Comparison of ENCODE assay signal across 9 cellular contexts in genomic region chr2:27353762-27354596, GRCh38. TPM values are rescaled to one million over a fixed set of nuclear protein-coding genes. Genes with fewer than 3 reads are reported as not detected.
A peak's percentile ranks its signal among the peaks of the same experiment; 100 is the strongest.
DNase-seq lines count a peak whose midpoint lies in the region; ATAC-seq, FAIRE-seq and TF ChIP-seq lines count a peak whose summit lies in the region.
"Had no signal": no experiment of that assay in that cellular context is flagged by ENCODE, and none has a peak within 500 bp of the region (broad histone marks: within the 10 kb centered on the region; RNA-seq: fewer than 3 reads in every experiment).

No MANE protein-coding gene starts in this region.

- no peaks in the 10 kb centered on the region for H3K27me3 ChIP-seq in MG63
- H3K27me3 ChIP-seq in K562 (ENCODE audit: control insufficient read depth in 2 of 2, insufficient read depth in 2 of 2, low read length in 2 of 2), result no peaks in the 10 kb centered on the region
- H3K27me3 ChIP-seq in neural progenitor cell, result no peaks in the 10 kb centered on the region

- CTCF ChIA-PET in K562 (lab: Yijun Ruan, JAX; ENCODE audit: low intra/inter-chr PET ratio), result interaction anchor here (0.6 kb wide), 1 partner anchor 962 kb away, joined by 3 read pairs; no protein-coding TSS in a partner anchor

- H3K9me3 Mint-ChIP-seq in neural progenitor cell, result peaks cover 3% of the 10 kb centered on the region

- DNase-seq in GM04503 (ENCODE audit: low read depth), result peak; percentile 8
- DNase-seq in MG63, result peak; percentile 75
- peak in 2 of 4 experiments; percentile 32 to 83 for DNase-seq in K562 (ENCODE audit: extremely low read depth in 1 of 4, low spot score in 3 of 4)
- DNase-seq in neural progenitor cell (ENCODE audit: low spot score), result no peak
- no peak for DNase-seq in ecto neural progenitor cell (ENCODE audit: low spot score)
- no peak for DNase-seq in DMS79 (lab: John Stamatoyannopoulos, UW)
- DNase-seq in NOMO-1 (lab: John Stamatoyannopoulos, UW; ENCODE audit: unreplicated experiment in 2 of 2), result no peak
- no peak for DNase-seq in anterior cingulate cortex (lab: John Stamatoyannopoulos, UW)
- DNase-seq: NCI-H774 had no signal

- no peak; the same call in 1 of the 2 replicates for TF ChIP-seq EP300 in K562 (IDR thresholded peaks at IDR 0.05; ENCODE audit: low read length)

- 10% methylated on average over 7 of the region's 7 CpGs for WGBS in K562 (ENCODE audit: insufficient coverage, low coverage, missing lambda C conversion rate)

- H3K9ac ChIP-seq in K562 (ENCODE audit: insufficient read depth in 1 of 2, low read depth in 2 of 2, low read length in 2 of 2) (peak overlapping the region; percentile 73 to 97; a peak in 3 of 4 replicates), neural progenitor cell (no peak overlapping the region)

- in situ Hi-C loops in K562 (cut with MboI), result no loop called here

- H3K4me3 Mint-ChIP-seq in neural progenitor cell, result peak overlapping the region; percentile 39

- H3K9me3 ChIP-seq in MG63 (no peaks in the 10 kb centered on the region), K562 (replicated peaks; ENCODE audit: control insufficient read depth, insufficient read depth, low read depth, low read length) (no peaks in the 10 kb centered on the region), neural progenitor cell (ENCODE audit: low read depth) (no peaks in the 10 kb centered on the region)

- peaks cover 2% of the 10 kb centered on the region for H3K27me3 Mint-ChIP-seq in neural progenitor cell (ENCODE audit: insufficient read depth, low read depth)

- TF ChIP-seq CTCF in K562 (IDR thresholded peaks at IDR 0.05 in 2 of 3, conservative IDR thresholded peaks at IDR 0.05 in 1 of 3; ENCODE audit: insufficient read depth in 2 of 3, low read depth in 1 of 3, low read length in 3 of 3), result no peak
- TF ChIP-seq CTCF in neural progenitor cell (IDR thresholded peaks at IDR 0.05), result no peak

- H3K36me3 ChIP-seq in MG63 (peaks cover 16% of the 10 kb centered on the region), K562 (ENCODE audit: control insufficient read depth, insufficient read depth, low read length) (peaks cover 14% of the 10 kb centered on the region), neural progenitor cell (no peaks in the 10 kb centered on the region)

- POLR2A ChIA-PET in K562 (lab: Yijun Ruan, JAX), result interaction anchor here (0.5 to 1.8 kb wide), 10 partner anchors 10 to 392 kb away, joined by 3 to 20 read pairs (median 4); partner anchors contain the start of genes EIF2B4, MPV17 and SNX17

- intact Hi-C loops in K562 (cut with micrococcal nuclease), result no loop called here

- H3K36me3 Mint-ChIP-seq in neural progenitor cell, result peaks cover 5% of the 10 kb centered on the region

- peak overlapping the region; percentile 98 for H3K27ac ChIP-seq in K562 (ENCODE audit: extremely low read depth, low read depth, low read length)
- no peak overlapping the region for H3K27ac ChIP-seq in neural progenitor cell

- H2AFZ ChIP-seq in K562 (ENCODE audit: low read depth, low read length), result no peak overlapping the region
- no peak overlapping the region for H2AFZ ChIP-seq in neural progenitor cell (replicated peaks)

- TF ChIP-seq POLR2A in K562 (conservative IDR thresholded peaks at IDR 0.05), result peak; percentile 37

- no peak for TF ChIP-seq RAD21 in K562 (CRISPR knock-in tag; conservative IDR thresholded peaks at IDR 0.05 in 1 of 2, IDR thresholded peaks at IDR 0.05 in 1 of 2)

- H3K4me1 Mint-ChIP-seq in neural progenitor cell, result peaks cover 30% of the 10 kb centered on the region

- H3K27ac Mint-ChIP-seq in neural progenitor cell, result no peak overlapping the region

- ATAC-seq in K562, result peak; percentile 15

- H3K4me1 ChIP-seq in K562 (replicated peaks in 1 of 2; ENCODE audit: control insufficient read depth in 2 of 2, insufficient read depth in 2 of 2, low read length in 2 of 2) (peaks cover 12 to 19% of the 10 kb centered on the region in 2 experiments; a peak in 4 of 5 replicates), neural progenitor cell (peaks cover 5% of the 10 kb centered on the region)

- H3F3A ChIP-seq in neural progenitor cell (ENCODE audit: low read depth), result peaks cover 37% of the 10 kb centered on the region

- no peaks in the 10 kb centered on the region for H3K9me1 ChIP-seq in K562 (ENCODE audit: control insufficient read depth, insufficient read depth, low read length)

- peak; percentile 96 for FAIRE-seq in K562 (lab: Jason Lieb, UNC)

- H3K79me2 ChIP-seq in K562 (ENCODE audit: control insufficient read depth, insufficient read depth, low read length) (peaks cover 93% of the 10 kb centered on the region), neural progenitor cell (ENCODE audit: low read depth) (peaks cover 91% of the 10 kb centered on the region)

- BruUV-seq in K562 (replicated peaks; lab: Mats Ljungman, UMichigan), result no TSS peak

- H3K4me2 ChIP-seq in K562 (ENCODE audit: insufficient read depth, low read length), result peak overlapping the region; percentile 57
- no peak overlapping the region for H3K4me2 ChIP-seq in neural progenitor cell

- no peaks in the 10 kb centered on the region for H4K20me1 ChIP-seq in K562 (replicated peaks; ENCODE audit: control insufficient read depth, insufficient read depth, low read length)
- peaks cover 38% of the 10 kb centered on the region for H4K20me1 ChIP-seq in neural progenitor cell (ENCODE audit: low read depth)

- H3K4me3 ChIP-seq in MG63 (no peak overlapping the region; the same call in 1 of the 2 replicates), K562 (no peak overlapping the region), neural progenitor cell (no peak overlapping the region)

RNA-seq across cellular contexts. Expression of gene GTF3C2, which starts 2.6 kb away (rescaled TPM):
- 53.5 and 56.5 TPM in 2 replicates for total RNA-seq in MG63 (2014; rRNA removed; shearing (Covaris generic); ENCODE audit: low replicate concordance)
- total RNA-seq in K562 (2011; cell fraction: chromatin; rRNA removed; ENCODE audit: low replicate concordance), result 217 and 308 TPM in 2 replicates
- 145 and 163 TPM in 2 replicates for total RNA-seq in K562 (2011; cell fraction: nucleolus; rRNA removed)
- 162 and 165 TPM in 2 replicates for total RNA-seq in K562 (2011; cell fraction: nucleoplasm; rRNA removed)
- total RNA-seq in K562 (2014; rRNA removed) (38.6 and 64.7 TPM in 2 replicates), K562 (2014; rRNA removed; fragmentation: Illumina TruSeq; extraction: Trizol) (49.2 and 51.3 TPM in 2 replicates), K562 (2015; rRNA removed; fragmentation: Illumina TruSeq; extraction: Trizol) (53.0 and 57.9 TPM in 2 replicates), K562 (2021) (70.0 and 85.2 TPM in 2 replicates), neural progenitor cell (ENCODE audit: low replicate concordance) (57.3 and 73.9 TPM in 2 replicates)
- polyA plus RNA-seq in K562 (2011; rRNA removed) (96.6 and 116 TPM in 2 replicates), K562 (2014; fragmentation: Illumina TruSeq; extraction: Trizol) (84.4 and 96.8 TPM in 2 replicates), K562 (2014; fragmentation: Nextera tagmentation; extraction: Ambion mirVana) (10 to 100 TPM; 35.5 to 40.2 TPM), K562 (2014; rRNA removed) (62.4 and 65.8 TPM in 2 replicates)
- 91.3 and 92.7 TPM in 2 replicates for polyA plus RNA-seq in K562 (2011; cell fraction: cytosol; rRNA removed)
- 240 and 356 TPM in 2 replicates for polyA plus RNA-seq in K562 (2011; cell fraction: nucleus; rRNA removed)
- polyA plus RNA-seq in K562 (2012), result 61.2 and 64.8 TPM in 2 replicates
- polyA minus RNA-seq in K562 (2011; rRNA and poly(A)+ RNA removed), result 62.6 and 74.7 TPM in 2 replicates
- 33.3 and 43.0 TPM in 2 replicates for polyA minus RNA-seq in K562 (2011; cell fraction: cytosol; rRNA and poly(A)+ RNA removed)
- 40.9 and 68.3 TPM in 2 replicates for polyA minus RNA-seq in K562 (2011; cell fraction: nucleus; rRNA and poly(A)+ RNA removed)

RNA-seq across cellular contexts. Expression of gene EIF2B4, which starts 16.2 kb away (rescaled TPM):
- total RNA-seq in MG63 (2014; rRNA removed; shearing (Covaris generic); ENCODE audit: low replicate concordance), result 33.6 and 48.0 TPM in 2 replicates
- total RNA-seq in K562 (2011; cell fraction: chromatin; rRNA removed; ENCODE audit: low replicate concordance), result 108 and 141 TPM in 2 replicates
- 58.2 and 64.9 TPM in 2 replicates for total RNA-seq in K562 (2011; cell fraction: nucleolus; rRNA removed)
- 81.0 and 82.5 TPM in 2 replicates for total RNA-seq in K562 (2011; cell fraction: nucleoplasm; rRNA removed)
- total RNA-seq in K562 (2014; rRNA removed) (63.6 and 66.0 TPM in 2 replicates), K562 (2014; rRNA removed; fragmentation: Illumina TruSeq; extraction: Trizol) (43.3 and 45.4 TPM in 2 replicates), K562 (2015; rRNA removed; fragmentation: Illumina TruSeq; extraction: Trizol) (45.3 and 46.8 TPM in 2 replicates), K562 (2021) (57.0 and 66.6 TPM in 2 replicates), neural progenitor cell (ENCODE audit: low replicate concordance) (25.5 and 38.2 TPM in 2 replicates)
- polyA plus RNA-seq in K562 (2011; rRNA removed) (53.1 and 64.8 TPM in 2 replicates), K562 (2014; fragmentation: Illumina TruSeq; extraction: Trizol) (68.0 and 80.3 TPM in 2 replicates), K562 (2014; fragmentation: Nextera tagmentation; extraction: Ambion mirVana) (10 to 100 TPM; 29.7 to 48.6 TPM), K562 (2014; rRNA removed) (58.9 and 60.8 TPM in 2 replicates)
- 57.9 and 64.5 TPM in 2 replicates for polyA plus RNA-seq in K562 (2011; cell fraction: cytosol; rRNA removed)
- polyA plus RNA-seq in K562 (2011; cell fraction: nucleus; rRNA removed), result 175 and 198 TPM in 2 replicates
- polyA plus RNA-seq in K562 (2012), result 64.3 and 82.9 TPM in 2 replicates
- polyA minus RNA-seq in K562 (2011; rRNA and poly(A)+ RNA removed), result 68.8 and 94.7 TPM in 2 replicates
- 19.7 and 35.4 TPM in 2 replicates for polyA minus RNA-seq in K562 (2011; cell fraction: cytosol; rRNA and poly(A)+ RNA removed)
- 24.2 and 39.8 TPM in 2 replicates for polyA minus RNA-seq in K562 (2011; cell fraction: nucleus; rRNA and poly(A)+ RNA removed)

RNA-seq across cellular contexts. Expression of gene SNX17, which starts 16.4 kb away (rescaled TPM):
- total RNA-seq in MG63 (2014; rRNA removed; shearing (Covaris generic); ENCODE audit: low replicate concordance), result 195 and 280 TPM in 2 replicates
- total RNA-seq in K562 (2011; cell fraction: chromatin; rRNA removed; ENCODE audit: low replicate concordance), result 127 and 249 TPM in 2 replicates
- total RNA-seq in K562 (2011; cell fraction: nucleolus; rRNA removed), result 127 and 149 TPM in 2 replicates
- total RNA-seq in K562 (2011; cell fraction: nucleoplasm; rRNA removed), result 132 and 134 TPM in 2 replicates
- 61.7 and 80.4 TPM in 2 replicates for total RNA-seq in K562 (2014; rRNA removed)
- total RNA-seq in K562 (2014; rRNA removed; fragmentation: Illumina TruSeq; extraction: Trizol), result 44.1 and 45.3 TPM in 2 replicates
- 53.2 and 54.6 TPM in 2 replicates for total RNA-seq in K562 (2015; rRNA removed; fragmentation: Illumina TruSeq; extraction: Trizol)
- total RNA-seq in K562 (2021), result 72.5 and 75.7 TPM in 2 replicates
- 45.8 and 57.3 TPM in 2 replicates for polyA plus RNA-seq in K562 (2011; rRNA removed)
- 65.9 and 86.7 TPM in 2 replicates for polyA plus RNA-seq in K562 (2011; cell fraction: cytosol; rRNA removed)
- polyA plus RNA-seq in K562 (2011; cell fraction: nucleus; rRNA removed), result 129 and 142 TPM in 2 replicates
- 64.3 and 80.0 TPM in 2 replicates for polyA plus RNA-seq in K562 (2012)
- polyA plus RNA-seq in K562 (2014; fragmentation: Illumina TruSeq; extraction: Trizol), result 44.2 and 57.6 TPM in 2 replicates
- polyA plus RNA-seq in K562 (2014; fragmentation: Nextera tagmentation; extraction: Ambion mirVana), result 1 to 10 TPM; 3.0 to 7.5 TPM
- 58.7 and 60.2 TPM in 2 replicates for polyA plus RNA-seq in K562 (2014; rRNA removed)
- 62.0 and 62.2 TPM in 2 replicates for polyA minus RNA-seq in K562 (2011; rRNA and poly(A)+ RNA removed)
- 33.1 and 37.9 TPM in 2 replicates for polyA minus RNA-seq in K562 (2011; cell fraction: cytosol; rRNA and poly(A)+ RNA removed)
- 67.2 and 89.5 TPM in 2 replicates for polyA minus RNA-seq in K562 (2011; cell fraction: nucleus; rRNA and poly(A)+ RNA removed)
- 65.2 and 92.6 TPM in 2 replicates for total RNA-seq in neural progenitor cell (ENCODE audit: low replicate concordance)

RNA-seq across cellular contexts. Expression of gene ZNF513, which starts 26.6 kb away (rescaled TPM):
- 0.74 and 6.5 TPM in 2 replicates for total RNA-seq in MG63 (2014; rRNA removed; shearing (Covaris generic); ENCODE audit: low replicate concordance)
- 4.9 and 15.7 TPM in 2 replicates for total RNA-seq in K562 (2011; cell fraction: chromatin; rRNA removed; ENCODE audit: low replicate concordance)
- 17.0 and 17.3 TPM in 2 replicates for total RNA-seq in K562 (2011; cell fraction: nucleolus; rRNA removed)
- 7.1 and 8.9 TPM in 2 replicates for total RNA-seq in K562 (2011; cell fraction: nucleoplasm; rRNA removed)
- total RNA-seq in K562 (2014; rRNA removed) (6.7 and 8.0 TPM in 2 replicates), K562 (2014; rRNA removed; fragmentation: Illumina TruSeq; extraction: Trizol) (1.9 and 2.5 TPM in 2 replicates), K562 (2015; rRNA removed; fragmentation: Illumina TruSeq; extraction: Trizol) (7.1 TPM in 2 replicates), K562 (2021) (8.5 and 9.9 TPM in 2 replicates), neural progenitor cell (ENCODE audit: low replicate concordance) (6.1 and 23.2 TPM in 2 replicates)
- polyA plus RNA-seq in K562 (2011; rRNA removed) (4.4 and 6.6 TPM in 2 replicates), K562 (2014; fragmentation: Illumina TruSeq; extraction: Trizol) (4.1 and 7.4 TPM in 2 replicates), K562 (2014; fragmentation: Nextera tagmentation; extraction: Ambion mirVana) (under 1 TPM; 0.04 to 0.15 TPM), K562 (2014; rRNA removed) (9.7 and 13.6 TPM in 2 replicates)
- polyA plus RNA-seq in K562 (2011; cell fraction: cytosol; rRNA removed), result 10.0 and 15.4 TPM in 2 replicates
- 19.1 and 33.8 TPM in 2 replicates for polyA plus RNA-seq in K562 (2011; cell fraction: nucleus; rRNA removed)
- polyA plus RNA-seq in K562 (2012), result 7.6 and 12.8 TPM in 2 replicates
- polyA minus RNA-seq in K562 (2011; rRNA and poly(A)+ RNA removed), result 1.9 and 2.3 TPM in 2 replicates
- polyA minus RNA-seq in K562 (2011; cell fraction: cytosol; rRNA and poly(A)+ RNA removed), result 2.7 and 4.6 TPM in 2 replicates
- polyA minus RNA-seq in K562 (2011; cell fraction: nucleus; rRNA and poly(A)+ RNA removed), result 9.6 and 10.2 TPM in 2 replicates

RNA-seq across cellular contexts. Expression of gene MPV17, which starts 31.1 kb away (rescaled TPM):
- total RNA-seq in MG63 (2014; rRNA removed; shearing (Covaris generic); ENCODE audit: low replicate concordance), result 66.5 and 72.4 TPM in 2 replicates
- 288 and 498 TPM in 2 replicates for total RNA-seq in K562 (2011; cell fraction: chromatin; rRNA removed; ENCODE audit: low replicate concordance)
- total RNA-seq in K562 (2011; cell fraction: nucleolus; rRNA removed), result 229 and 251 TPM in 2 replicates
- total RNA-seq in K562 (2011; cell fraction: nucleoplasm; rRNA removed), result 296 and 427 TPM in 2 replicates
- total RNA-seq in K562 (2014; rRNA removed) (54.7 and 74.5 TPM in 2 replicates), K562 (2014; rRNA removed; fragmentation: Illumina TruSeq; extraction: Trizol) (60.4 and 69.2 TPM in 2 replicates), K562 (2015; rRNA removed; fragmentation: Illumina TruSeq; extraction: Trizol) (70.2 and 70.9 TPM in 2 replicates), K562 (2021) (66.8 and 71.2 TPM in 2 replicates), neural progenitor cell (ENCODE audit: low replicate concordance) (71.4 and 78.0 TPM in 2 replicates)
- polyA plus RNA-seq in K562 (2011; rRNA removed) (140 and 144 TPM in 2 replicates), K562 (2014; fragmentation: Illumina TruSeq; extraction: Trizol) (107 and 134 TPM in 2 replicates), K562 (2014; fragmentation: Nextera tagmentation; extraction: Ambion mirVana) (10 to 100 TPM; 69.8 to 81.8 TPM), K562 (2014; rRNA removed) (65.3 and 67.2 TPM in 2 replicates)
- 190 and 249 TPM in 2 replicates for polyA plus RNA-seq in K562 (2011; cell fraction: cytosol; rRNA removed)
- polyA plus RNA-seq in K562 (2011; cell fraction: nucleus; rRNA removed), result 280 and 330 TPM in 2 replicates
- 99.4 and 107 TPM in 2 replicates for polyA plus RNA-seq in K562 (2012)
- 141 and 162 TPM in 2 replicates for polyA minus RNA-seq in K562 (2011; rRNA and poly(A)+ RNA removed)
- polyA minus RNA-seq in K562 (2011; cell fraction: cytosol; rRNA and poly(A)+ RNA removed), result 56.1 and 78.0 TPM in 2 replicates
- polyA minus RNA-seq in K562 (2011; cell fraction: nucleus; rRNA and poly(A)+ RNA removed), result 58.2 and 79.0 TPM in 2 replicates

Comparison
In these comparisons a context has a peak if more than half of its experiments do, and no peak if none do; other contexts are left out.
1. DNase-seq: peak in GM04503 (single experiment) and MG63 (single experiment); none in neural progenitor cell (single experiment), ecto neural progenitor cell (single experiment), DMS79 (single experiment), NOMO-1 (0 of 2) and anterior cingulate cortex (0 of 58).